ENCODE assay signal across 8 cellular contexts in the genomic region with DNA sequence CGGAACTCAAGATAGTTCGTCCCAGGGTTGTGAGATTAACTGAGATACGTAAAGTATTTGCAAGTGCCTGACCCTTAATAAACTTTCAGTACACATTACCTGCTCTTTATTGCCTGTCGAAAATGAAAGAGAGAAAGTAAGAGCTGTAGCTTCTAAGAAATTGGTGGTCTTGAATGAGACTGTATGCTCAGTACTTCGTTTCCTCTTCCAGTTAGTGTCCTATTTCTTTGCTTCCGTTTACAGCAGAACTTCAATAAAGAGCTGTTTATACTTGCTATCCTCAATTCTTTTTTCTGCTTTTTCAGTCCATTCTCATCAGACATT. TPM values are rescaled to one million over a fixed set of nuclear protein-coding genes. Genes with fewer than 3 reads are reported as not detected.
A peak's percentile ranks its signal among the peaks of the same experiment; 100 is the strongest.
DNase-seq lines count a peak whose midpoint lies in the region; ATAC-seq, FAIRE-seq and TF ChIP-seq lines count a peak whose summit lies in the region.

No MANE protein-coding gene starts in this region.

- H3K27ac Mint-ChIP-seq in activated CD8-positive, alpha-beta memory T cell treated with anti-CD3 and anti-CD28 coated beads, Interleukin-2, amount 10 ng/mL, durations not matched to agents 7 days and 5 days = peak overlapping the region; percentile 92

- no peaks in the 10 kb centered on the region for H3K4me1 ChIP-seq in SJCRH30

- H3K27ac ChIP-seq in SJCRH30 (peak overlapping the region; percentile 67), skin epidermis (peak overlapping the region; percentile 2 to 88 (median 79))

- no peak for TF ChIP-seq CTCF in foreskin fibroblast (IDR thresholded peaks at IDR 0.05; ENCODE audit: low read depth, low read length)

- H3K9me3 ChIP-seq in SJCRH30 (replicated peaks) = no peaks in the 10 kb centered on the region; the same call in 1 of the 2 replicates

- no peak for FAIRE-seq in H54 (lab: Jason Lieb, UNC)

- H3K36me3 ChIP-seq in SJCRH30 = no peaks in the 10 kb centered on the region; the same call in 1 of the 2 replicates

- CTCF ChIA-PET in activated CD8-positive, alpha-beta memory T cell treated with anti-CD3 and anti-CD28 coated beads, Interleukin-2, amount 10 ng/mL, durations not matched to agents 7 days and 5 days (lab: Charles Lee) = no interaction called here

- H3K4me3 ChIP-seq in SJCRH30 (peak overlapping the region; percentile 92), foreskin fibroblast (ENCODE audit: low read depth in 1 of 2, low read length in 2 of 2) (peak overlapping the region; percentile 73 to 97), skin epidermis (peak overlapping the region; percentile 58 to 87 (median 71))

- H3K4me3 Mint-ChIP-seq in activated CD8-positive, alpha-beta memory T cell treated with anti-CD3 and anti-CD28 coated beads, Interleukin-2, amount 10 ng/mL, durations not matched to agents 7 days and 5 days = peak overlapping the region; percentile 88

- no peak for DNase-seq in activated CD8-positive, alpha-beta memory T cell treated with anti-CD3 and anti-CD28 coated beads, Interleukin-2, amount 10 ng/mL, durations not matched to agents 7 days and 5 days
- DNase-seq in activated CD8-positive, alpha-beta memory T cell treated with anti-CD3 and anti-CD28 coated beads, Interleukin-2, amount 50 U/mL, for 48 hours = no peak
- DNase-seq in SJCRH30 = peak in 1 of 2 experiments; percentile 16
- peak in 1 of 2 donors; percentile 18 for DNase-seq in foreskin fibroblast
- no peak for DNase-seq in activated gamma-delta T cell (lab: John Stamatoyannopoulos, UW)
- no peak for DNase-seq in H54 (ENCODE audit: insufficient read length, low spot score)

- H3K27me3 ChIP-seq in SJCRH30 = no peaks in the 10 kb centered on the region

- peaks cover 15% of the 10 kb centered on the region for H3K36me3 Mint-ChIP-seq in activated CD8-positive, alpha-beta memory T cell treated with anti-CD3 and anti-CD28 coated beads, Interleukin-2, amount 10 ng/mL, durations not matched to agents 7 days and 5 days

- peaks cover 10% of the 10 kb centered on the region for H3K27me3 Mint-ChIP-seq in activated CD8-positive, alpha-beta memory T cell treated with anti-CD3 and anti-CD28 coated beads, Interleukin-2, amount 10 ng/mL, durations not matched to agents 7 days and 5 days

- peaks cover 29% of the 10 kb centered on the region for H3K4me1 Mint-ChIP-seq in activated CD8-positive, alpha-beta memory T cell treated with anti-CD3 and anti-CD28 coated beads, Interleukin-2, amount 10 ng/mL, durations not matched to agents 7 days and 5 days

- TF ChIP-seq POLR2A in H54 (IDR thresholded peaks at IDR 0.05; ENCODE audit: low read depth, low read length) = no peak

- no peaks in the 10 kb centered on the region for H3K9me3 Mint-ChIP-seq in activated CD8-positive, alpha-beta memory T cell treated with anti-CD3 and anti-CD28 coated beads, Interleukin-2, amount 10 ng/mL, durations not matched to agents 7 days and 5 days (ENCODE audit: low read depth)

- ATAC-seq in activated CD8-positive, alpha-beta memory T cell treated with anti-CD3 and anti-CD28 coated beads, Interleukin-2, amount 10 ng/mL, durations not matched to agents 7 days and 5 days = peak; percentile 32
- peak; percentile 49 for ATAC-seq in HG02884 (IDR thresholded peaks at IDR 0.05; ENCODE audit: unreplicated experiment)

RNA-seq across cellular contexts. Expression of a gene that starts 0.5 kb away (rescaled TPM):
- 10 to 100 TPM in 1 of 2 experiments, 1 to 10 TPM in 1; 9.3 to 12.2 TPM for total RNA-seq in activated CD8-positive, alpha-beta memory T cell treated with anti-CD3 and anti-CD28 coated beads, Interleukin-2, amount 10 ng/mL, durations not matched to agents 7 days and 5 days
- total RNA-seq in SJCRH30 (2014; rRNA removed; shearing (Covaris generic)) = 27.3 and 27.6 TPM in 2 replicates
